In genomic region chr14:106879241-106879640, GRCh38 we compare ENCODE assay signal across 9 cellular contexts.
DNase-seq lines count a peak whose midpoint lies in the region; ATAC-seq and TF ChIP-seq lines count a peak whose summit lies in the region.
"Had no signal": no experiment of that assay in that cellular context is flagged by ENCODE, and none has a peak within 500 bp of the region (broad histone marks: within the 10 kb centered on the region; RNA-seq: fewer than 3 reads in every experiment).

No MANE protein-coding gene starts in this region.

- no peak for TF ChIP-seq POLR2A in IMR-90 (IDR thresholded peaks at IDR 0.05; ENCODE audit: low read depth, low read length)
- TF ChIP-seq POLR2A in erythroblast (IDR thresholded peaks at IDR 0.05; ENCODE audit: low read length) = no peak

- H3K56ac ChIP-seq in IMR-90 (ENCODE audit: extremely low read depth, insufficient read depth, low read length) = no peak overlapping the region

- no peak overlapping the region for H4K8ac ChIP-seq in IMR-90 (ENCODE audit: low read depth in 2 of 2, low read length in 2 of 2)

- H3K9me3 ChIP-seq in IMR-90 (ENCODE audit: control insufficient read depth, insufficient read depth, low read length) = peaks cover 2% of the 10 kb centered on the region; the same call in 1 of the 2 replicates

- H3K4me3 Mint-ChIP-seq in T-helper 2 cell treated with Interferon-gamma antibody and Interleukin-4, amounts not matched to agents 5 μg/mL and 100 μg/mL, for 36 hours = no peak overlapping the region

- H3K14ac ChIP-seq in IMR-90 (replicated peaks; ENCODE audit: low read depth, low read length) = no peak overlapping the region

- no TSS peak for BruUV-seq in IMR-90 (replicated peaks; lab: Mats Ljungman, UMichigan)

- no peaks in the 10 kb centered on the region for H3K27me3 ChIP-seq in IMR-90 (ENCODE audit: control insufficient read depth, insufficient read depth, low read length)

- H3K9me1 ChIP-seq in IMR-90 (ENCODE audit: insufficient read depth, low read length) = no peaks in the 10 kb centered on the region

- no peaks in the 10 kb centered on the region for H3K9me3 Mint-ChIP-seq in T-helper 2 cell treated with Interferon-gamma antibody and Interleukin-4, amounts not matched to agents 5 μg/mL and 100 μg/mL, for 36 hours

- no peak overlapping the region for H3K18ac ChIP-seq in IMR-90 (ENCODE audit: low read depth, low read length)

- 0% methylated on average over 1 of the region's 8 CpGs; no CpG with 5 or more reads in 1 of the 2 experiments for WGBS in IMR-90 (ENCODE audit: extremely low coverage in 2 of 2, insufficient read length in 1 of 2), 2 experiments

- in situ Hi-C loops in IMR-90 (cut with MboI; ENCODE audit: low sequenced_read_pairs) = no loop called here

- H3K23ac ChIP-seq in IMR-90 (ENCODE audit: low read depth, low read length) = no peak overlapping the region

- H3K9ac ChIP-seq in IMR-90 (ENCODE audit: low read depth, low read length) = no peak overlapping the region

- no peak overlapping the region for H3K27ac Mint-ChIP-seq in T-helper 2 cell treated with Interferon-gamma antibody and Interleukin-4, amounts not matched to agents 5 μg/mL and 100 μg/mL, for 36 hours

- H3K4ac ChIP-seq in IMR-90 (ENCODE audit: low read depth, low read length) = no peak overlapping the region

- no peaks in the 10 kb centered on the region for H3K4me1 ChIP-seq in IMR-90 (ENCODE audit: control insufficient read depth, insufficient read depth, low read length)

- H3K4me1 Mint-ChIP-seq in T-helper 2 cell treated with Interferon-gamma antibody and Interleukin-4, amounts not matched to agents 5 μg/mL and 100 μg/mL, for 36 hours (ENCODE audit: low read depth) = peaks cover 7% of the 10 kb centered on the region

- H4K20me1 ChIP-seq in IMR-90 (ENCODE audit: insufficient read depth, low read length) = no peaks in the 10 kb centered on the region

- no peak overlapping the region for H2BK5ac ChIP-seq in IMR-90 (ENCODE audit: low read depth, low read length, poor library complexity, severe bottlenecking)

- no peak overlapping the region for H3K4me2 ChIP-seq in IMR-90 (ENCODE audit: low read depth, low read length)

- POLR2A ChIA-PET in IMR-90 (lab: Charles Lee; ENCODE audit: unreplicated experiment) = no interaction called here

- H3K79me1 ChIP-seq in IMR-90 (ENCODE audit: low read depth in 1 of 2, low read length in 2 of 2) = no peaks in the 10 kb centered on the region

- H2AK9ac ChIP-seq in IMR-90 (replicated peaks; ENCODE audit: low read depth, low read length, poor library complexity) = no peak overlapping the region

- H4K5ac ChIP-seq in IMR-90 (ENCODE audit: low read depth, low read length) = no peak overlapping the region

- no peak overlapping the region for H2BK15ac ChIP-seq in IMR-90 (ENCODE audit: low read depth, low read length)

- no peaks in the 10 kb centered on the region for H3K36me3 Mint-ChIP-seq in T-helper 2 cell treated with Interferon-gamma antibody and Interleukin-4, amounts not matched to agents 5 μg/mL and 100 μg/mL, for 36 hours (ENCODE audit: low read depth)

- no peak overlapping the region for H2AFZ ChIP-seq in IMR-90 (replicated peaks; ENCODE audit: low read length, poor library complexity)

- H3K36me3 ChIP-seq in IMR-90 (ENCODE audit: control insufficient read depth, insufficient read depth, low read length) = no peaks in the 10 kb centered on the region

- H3K4me3 ChIP-seq in IMR-90 (ENCODE audit: insufficient read depth, low read depth, low read length) = no peak overlapping the region
- H3K4me3 ChIP-seq: lung had no signal

- ATAC-seq in IMR-90 (ENCODE audit: low read depth) (no peak), HG03521 (IDR thresholded peaks at IDR 0.05; ENCODE audit: unreplicated experiment) (no peak)

- H2AK5ac ChIP-seq in IMR-90 (ENCODE audit: low read depth, low read length) = no peak overlapping the region

- peaks cover 25% of the 10 kb centered on the region for H3K27me3 Mint-ChIP-seq in T-helper 2 cell treated with Interferon-gamma antibody and Interleukin-4, amounts not matched to agents 5 μg/mL and 100 μg/mL, for 36 hours (ENCODE audit: low read depth)

- intact Hi-C loops in IMR-90 (cut with micrococcal nuclease) = no loop called here

- peak; percentile 15; the same call in 1 of the 2 replicates for TF ChIP-seq CTCF in IMR-90 (conservative IDR thresholded peaks at IDR 0.05; ENCODE audit: low read depth, low read length)

- H4K91ac ChIP-seq in IMR-90 (ENCODE audit: insufficient read depth, low read depth, low read length) = no peak overlapping the region

- dilution Hi-C loops in IMR-90 (cut with HindIII; ENCODE audit: low sequenced_read_pairs, unreplicated experiment) = no loop called here

- TF ChIP-seq RAD21 in IMR-90 (IDR thresholded peaks at IDR 0.05; ENCODE audit: low read length) = no peak

- H2BK20ac ChIP-seq in IMR-90 (ENCODE audit: low read depth, low read length) = no peak overlapping the region

- CTCF ChIA-PET in IMR-90 (lab: Yijun Ruan, JAX) = no interaction called here

- DNase-seq in NCI-H2029 (lab: John Stamatoyannopoulos, UW) (peak; percentile 16), NCI-H2029 treated with DMSO at 0.1 percent for 48 hours (lab: John Stamatoyannopoulos, UW) (no peak), IMR-90 (no peak), erythroblast (lab: John Stamatoyannopoulos, UW) (peak; percentile 67 to 70), putamen (ENCODE audit: low spot score) (no peak)
- DNase-seq in T-helper 2 cell treated with Interferon-gamma antibody and Interleukin-4, amounts not matched to agents 5 μg/mL and 100 μg/mL, for 36 hours (ENCODE audit: low spot score) = peak; percentile 49
- DNase-seq in stimulated activated naive CD4-positive, alpha-beta T cell (lab: John Stamatoyannopoulos, UW) = peak in 4 of 6 experiments; percentile 8 to 27 (median 10)

- H2BK120ac ChIP-seq in IMR-90 (ENCODE audit: low read depth, low read length) = no peak overlapping the region

- H3K27ac ChIP-seq in IMR-90 (ENCODE audit: insufficient read depth, low read length) = no peak overlapping the region

TF ChIP-seq in IMR-90, 13 proteins besides CTCF, POLR2A, EP300 and RAD21:
- TF ChIP-seq CEBPB (IDR thresholded peaks at IDR 0.05; ENCODE audit: low read depth, low read length) (no peak), CHD1 (IDR thresholded peaks at IDR 0.05; ENCODE audit: low read depth, low read length) (no peak), RCOR1 (IDR thresholded peaks at IDR 0.05; ENCODE audit: insufficient replicate concordance, low read length) (no peak), ELK1 (IDR thresholded peaks at IDR 0.05; ENCODE audit: borderline replicate concordance, low read depth, low read length) (no peak), RFX5 (IDR thresholded peaks at IDR 0.05; ENCODE audit: low read depth, low read length) (no peak), MXI1 (IDR thresholded peaks at IDR 0.05; ENCODE audit: borderline replicate concordance, low read depth, low read length) (no peak), MAFK (IDR thresholded peaks at IDR 0.05; ENCODE audit: low read depth, low read length) (no peak), MAZ (IDR thresholded peaks at IDR 0.05; ENCODE audit: borderline replicate concordance, low read depth, low read length) (no peak), SMC3 (IDR thresholded peaks at IDR 0.05; ENCODE audit: low read depth, low read length) (no peak), FOS (IDR thresholded peaks at IDR 0.05; ENCODE audit: low read depth, low read length) (no peak), BHLHE40 (IDR thresholded peaks at IDR 0.05; ENCODE audit: low read depth, low read length) (no peak), NFE2L2 (IDR thresholded peaks at IDR 0.05; ENCODE audit: low read depth, low read length) (no peak)
- TF ChIP-seq, protein P1, sequence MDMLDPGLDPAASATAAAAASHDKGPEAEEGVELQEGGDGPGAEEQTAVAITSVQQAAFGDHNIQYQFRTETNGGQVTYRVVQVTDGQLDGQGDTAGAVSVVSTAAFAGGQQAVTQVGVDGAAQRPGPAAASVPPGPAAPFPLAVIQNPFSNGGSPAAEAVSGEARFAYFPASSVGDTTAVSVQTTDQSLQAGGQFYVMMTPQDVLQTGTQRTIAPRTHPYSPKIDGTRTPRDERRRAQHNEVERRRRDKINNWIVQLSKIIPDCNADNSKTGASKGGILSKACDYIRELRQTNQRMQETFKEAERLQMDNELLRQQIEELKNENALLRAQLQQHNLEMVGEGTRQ (IDR thresholded peaks at IDR 0.05; ENCODE audit: low read depth, low read length) = no peak
TF ChIP-seq in IMR-90: peak in this region for 0.

Comparison
In these comparisons a context has a peak if more than half of its experiments do, and no peak if none do; other contexts are left out.
1. DNase-seq: peak in NCI-H2029 (single experiment), T-helper 2 cell treated with Interferon-gamma antibody and Interleukin-4, amounts not matched to agents 5 μg/mL and 100 μg/mL, for 36 hours (single experiment), erythroblast (2 of 2) and stimulated activated naive CD4-positive, alpha-beta T cell (4 of 6); none in NCI-H2029 treated with DMSO at 0.1 percent for 48 hours (single experiment), IMR-90 (single experiment) and putamen (single experiment).